Comparison of ENCODE assay signal across 24 cellular contexts in genomic region chr9:108300296-108301287, GRCh38.
DNase-seq lines count a peak whose midpoint lies in the region; ATAC-seq and TF ChIP-seq lines count a peak whose summit lies in the region.
"Had no signal": no experiment of that assay in that cellular context is flagged by ENCODE, and none has a peak within 500 bp of the region (broad histone marks: within the 10 kb centered on the region; RNA-seq: fewer than 3 reads in every experiment).

No MANE protein-coding gene starts in this region.

- no peak overlapping the region for H3K4me3 Mint-ChIP-seq in WTC11
- H3K4me3 Mint-ChIP-seq: activated B cell treated with CpG ODN at 0.5 μM for 24 hours; activated CD4-positive, alpha-beta memory T cell treated with anti-CD3 and anti-CD28 coated beads for 36 hours; endodermal cell had no signal

- H3K27me3 ChIP-seq in upper lobe of left lung = no peaks in the 10 kb centered on the region
- H3K27me3 ChIP-seq in HAP-1 (ENCODE audit: low read depth) = no peaks in the 10 kb centered on the region
- H3K27me3 ChIP-seq: BLaER1 treated with 17β-estradiol and CSF1 and Interleukin-3, amounts not matched to agents 10 nM and 100 nM; brain microvascular endothelial cell; SJSA1 had no signal

- 0 out of 2 replicates have a peak, but pooled peaks cover 3% of the 10 kb centered on the region for H3K27me3 Mint-ChIP-seq in WTC11 (ENCODE audit: low read depth)
- H3K27me3 Mint-ChIP-seq: activated CD4-positive, alpha-beta memory T cell treated with anti-CD3 and anti-CD28 coated beads for 36 hours had no signal

- H3K36me3 ChIP-seq in upper lobe of left lung = no peaks in the 10 kb centered on the region
- H3K36me3 ChIP-seq in HAP-1 (replicated peaks) = no peaks in the 10 kb centered on the region
- H3K36me3 ChIP-seq: BLaER1 treated with 17β-estradiol and CSF1 and Interleukin-3, amounts not matched to agents 10 nM and 100 nM; brain microvascular endothelial cell; SJSA1 had no signal

- no peak overlapping the region for H3K27ac Mint-ChIP-seq in WTC11
- H3K27ac Mint-ChIP-seq: activated B cell treated with CpG ODN at 0.5 μM for 24 hours; activated CD4-positive, alpha-beta memory T cell treated with anti-CD3 and anti-CD28 coated beads for 36 hours; endodermal cell had no signal

- intact Hi-C loops in left ventricle myocardium superior (cut with micrococcal nuclease) (no loop called here), cardiac septum (cut with DNase I) (no loop called here)

- H3K4me3 ChIP-seq in upper lobe of left lung = no peak overlapping the region
- H3K4me3 ChIP-seq in HAP-1 = no peak overlapping the region
- H3K4me3 ChIP-seq: BLaER1 treated with 17β-estradiol and CSF1 and Interleukin-3, amounts not matched to agents 10 nM and 100 nM; PC-9; SJSA1 had no signal

- H3K36me3 Mint-ChIP-seq in WTC11 = peaks cover 3% of the 10 kb centered on the region; the same call in 1 of the 2 replicates
- H3K36me3 Mint-ChIP-seq: activated CD4-positive, alpha-beta memory T cell treated with anti-CD3 and anti-CD28 coated beads for 36 hours had no signal

- H3K4me1 Mint-ChIP-seq in WTC11 = peaks cover 8% of the 10 kb centered on the region
- H3K4me1 Mint-ChIP-seq: activated B cell treated with CpG ODN at 0.5 μM for 24 hours had no signal

- H3K9me3 ChIP-seq in upper lobe of left lung (no peaks in the 10 kb centered on the region), HAP-1 (no peaks in the 10 kb centered on the region)
- H3K9me3 ChIP-seq: SJSA1 had no signal

- peak overlapping the region in 2 of 4 donors; percentile 24 to 67 for H3K27ac ChIP-seq in upper lobe of left lung
- H3K27ac ChIP-seq: brain microvascular endothelial cell, PC-9, SJSA1 had no signal

- no peak for DNase-seq in left ventricle myocardium superior
- DNase-seq in cardiac septum (ENCODE audit: low spot score) = no peak
- DNase-seq in OCI-M1 (lab: John Stamatoyannopoulos, UW) = peak; percentile 17
- DNase-seq in left lobe of liver (ENCODE audit: low spot score) = no peak
- DNase-seq in upper lobe of left lung = peak in 1 of 2 donors; percentile 48
- no peak for DNase-seq in WTC11 (ENCODE audit: low spot score)
- no peak for DNase-seq in HAP-1 (ENCODE audit: low spot score in 2 of 2)
- DNase-seq: activated B cell treated with CpG ODN at 0.5 μM for 24 hours; activated CD4-positive, alpha-beta memory T cell treated with anti-CD3 and anti-CD28 coated beads for 36 hours; activated gamma-delta T cell treated with Interleukin-2 at 50 U/mL for 16 hours; activated T-cell treated with anti-CD3 and anti-CD28 coated beads for 4 hours; brain microvascular endothelial cell; endodermal cell; head of caudate nucleus; NCI-H146; NCI-H748 treated with DMSO at 0.1 percent for 48 hours; PC-9; retina; stimulated activated CD4-positive, alpha-beta T cell treated with anti-CD3 and anti-CD28 coated beads, Interleukin-15, amount 100 ng/mL, for 24 hours; substantia nigra; T-helper 2 cell had no signal

- TF ChIP-seq CTCF in upper lobe of left lung (IDR thresholded peaks at IDR 0.05) (no peak), WTC11 (IDR thresholded peaks at IDR 0.05) (no peak)

- POLR2A ChIA-PET in WTC11 (lab: Charles Lee) = interaction anchor here (0.5 kb wide), 1 partner anchor 894 kb away, joined by 4 read pairs; no protein-coding TSS in a partner anchor

- peaks cover 20% of the 10 kb centered on the region for H3K9me3 Mint-ChIP-seq in WTC11
- H3K9me3 Mint-ChIP-seq: activated B cell treated with CpG ODN at 0.5 μM for 24 hours; activated CD4-positive, alpha-beta memory T cell treated with anti-CD3 and anti-CD28 coated beads for 36 hours had no signal

- in situ Hi-C loops in HAP-1 (cut with MboI; ENCODE audit: low sequenced_read_pairs) = no loop called here

- ATAC-seq in left ventricle myocardium superior (peak; percentile 19), left lobe of liver (peak; percentile 17), upper lobe of left lung (ENCODE audit: low FRiP score in 2 of 2) (peak; percentile 57 to 59), WTC11 (no peak), HG02852 (IDR thresholded peaks at IDR 0.05; ENCODE audit: unreplicated experiment) (no peak)

- CTCF ChIA-PET in WTC11 (lab: Charles Lee) = no interaction called here

- TF ChIP-seq EP300 in upper lobe of left lung (IDR thresholded peaks at IDR 0.05) = peak in 1 of 4 donors; percentile 45

- 56 to 69% methylated on average over 9 of the region's 9 CpGs for WGBS in upper lobe of left lung, 2 donors

- TF ChIP-seq POLR2A in upper lobe of left lung (IDR thresholded peaks at IDR 0.05) = no peak

- peaks cover 0 to 12% (median 3%) of the 10 kb centered on the region in 4 donors for H3K4me1 ChIP-seq in upper lobe of left lung
- no peaks in the 10 kb centered on the region for H3K4me1 ChIP-seq in HAP-1
- H3K4me1 ChIP-seq: SJSA1 had no signal

TF ChIP-seq in WTC11, 78 proteins besides CTCF, POLR2A, EP300 and RAD21:
- TF ChIP-seq NFYB (CRISPR knock-in tag; conservative IDR thresholded peaks at IDR 0.05; ENCODE audit: low read depth) (no peak), ZNF396 (CRISPR knock-in tag; IDR thresholded peaks at IDR 0.05; ENCODE audit: borderline replicate concordance) (no peak), SMAD4 (CRISPR knock-in tag; IDR thresholded peaks at IDR 0.05) (no peak), ATF6 (CRISPR knock-in tag; IDR thresholded peaks at IDR 0.05) (no peak), OVOL2 (CRISPR knock-in tag; IDR thresholded peaks at IDR 0.05; ENCODE audit: borderline replicate concordance) (no peak), SOX15 (CRISPR knock-in tag; IDR thresholded peaks at IDR 0.05) (no peak), ZNF416 (CRISPR knock-in tag; IDR thresholded peaks at IDR 0.05) (no peak), TCF7 (CRISPR knock-in tag; IDR thresholded peaks at IDR 0.05; ENCODE audit: low read depth) (no peak), ESRRA (CRISPR knock-in tag; IDR thresholded peaks at IDR 0.05; ENCODE audit: borderline replicate concordance) (no peak), ZNF671 (CRISPR knock-in tag; IDR thresholded peaks at IDR 0.05) (no peak), ATF2 (CRISPR knock-in tag; IDR thresholded peaks at IDR 0.05; ENCODE audit: borderline replicate concordance, low read depth) (no peak), ZNF263 (CRISPR knock-in tag; IDR thresholded peaks at IDR 0.05; ENCODE audit: low read depth) (no peak)
TF ChIP-seq in WTC11: peak in this region for 0.

Comparison
In these comparisons a context has a peak if more than half of its experiments do, and no peak if none do; other contexts are left out.
1. ATAC-seq: peak in left ventricle myocardium superior (single experiment), left lobe of liver (single experiment) and upper lobe of left lung (2 of 2); none in WTC11 (single experiment) and HG02852 (single experiment).